Comparison of ENCODE assay signal across 16 cellular contexts in the genomic region with DNA sequence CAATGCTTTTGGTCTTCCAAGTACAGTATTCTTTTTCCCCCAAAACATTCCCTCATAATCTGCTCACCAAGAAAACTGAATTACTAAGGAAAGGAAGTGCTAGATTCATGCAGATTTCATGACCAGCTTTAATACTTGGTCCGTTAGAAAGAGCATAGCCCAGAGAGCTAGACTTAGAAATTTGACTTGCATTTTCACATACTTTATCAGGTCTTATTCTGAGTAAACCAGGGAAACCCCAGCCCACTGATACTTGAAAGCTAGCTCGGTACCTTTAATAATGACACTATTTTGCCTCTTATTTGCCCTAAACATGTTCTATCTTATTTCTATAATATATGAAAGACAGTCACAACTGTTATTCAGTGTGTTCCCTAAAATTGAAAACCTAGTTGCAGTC.
DNase-seq lines count a peak whose midpoint lies in the region; ATAC-seq, FAIRE-seq and TF ChIP-seq lines count a peak whose summit lies in the region.
"Had no signal": no experiment of that assay in that cellular context is flagged by ENCODE, and none has a peak within 500 bp of the region (broad histone marks: within the 10 kb centered on the region; RNA-seq: fewer than 3 reads in every experiment).

No MANE protein-coding gene starts in this region.

- peaks cover 0 to 10% (median 8%) of the 10 kb centered on the region in 3 donors for H3K4me1 ChIP-seq in pancreas
- H3K4me1 ChIP-seq: SJSA1 had no signal

- no peaks in the 10 kb centered on the region for H3K27me3 ChIP-seq in pancreas
- H3K27me3 ChIP-seq: BLaER1 treated with 17β-estradiol and CSF1 and Interleukin-3, amounts not matched to agents 10 nM and 100 nM; cardiac muscle cell; SJSA1 had no signal

- ATAC-seq in GM18867 (IDR thresholded peaks at IDR 0.05; ENCODE audit: unreplicated experiment) (peak; percentile 90), GM21515 (IDR thresholded peaks at IDR 0.05; ENCODE audit: unreplicated experiment) (peak; percentile 68), HG02943 (IDR thresholded peaks at IDR 0.05; ENCODE audit: low read depth, unreplicated experiment) (peak; percentile 63), HG03571 (IDR thresholded peaks at IDR 0.05; ENCODE audit: unreplicated experiment) (peak; percentile 73), pancreas (no peak)
- ATAC-seq: effector memory CD8-positive, alpha-beta T cell had no signal

- no peaks in the 10 kb centered on the region for H3K9me3 ChIP-seq in pancreas
- H3K9me3 ChIP-seq: BLaER1 treated with 17β-estradiol and CSF1 and Interleukin-3, amounts not matched to agents 10 nM and 100 nM; SJSA1 had no signal

- no peak overlapping the region for H3K27ac ChIP-seq in pancreas
- H3K27ac ChIP-seq: BLaER1 treated with 17β-estradiol and CSF1 and Interleukin-3, amounts not matched to agents 10 nM and 100 nM; cardiac muscle cell; SJSA1 had no signal

- WGBS in pancreas, 2 donors, result 95 to 96% methylated on average over 2 of the region's 2 CpGs

- no peaks in the 10 kb centered on the region for H3K36me3 ChIP-seq in pancreas
- H3K36me3 ChIP-seq: BLaER1 treated with 17β-estradiol and CSF1 and Interleukin-3, amounts not matched to agents 10 nM and 100 nM; cardiac muscle cell; SJSA1 had no signal

- CTCF ChIA-PET in activated naive CD4-positive, alpha-beta T cell treated with anti-CD3 and anti-CD28 coated beads for 36 hours (lab: Charles Lee), result interaction anchor here (0.6 kb wide), 1 partner anchor 9 kb away, joined by 3 read pairs; no protein-coding TSS in a partner anchor

- no peaks in the 10 kb centered on the region for H3K27me3 Mint-ChIP-seq in activated naive CD4-positive, alpha-beta T cell treated with anti-CD3 and anti-CD28 coated beads for 36 hours (ENCODE audit: low read depth)

- TF ChIP-seq CTCF in pancreas (IDR thresholded peaks at IDR 0.05), result no peak

- no peak overlapping the region for H3K27ac Mint-ChIP-seq in activated naive CD4-positive, alpha-beta T cell treated with anti-CD3 and anti-CD28 coated beads for 36 hours
- H3K27ac Mint-ChIP-seq: effector memory CD8-positive, alpha-beta T cell; immature natural killer cell had no signal

- intact Hi-C loops in activated naive CD4-positive, alpha-beta T cell treated with anti-CD3 and anti-CD28 coated beads for 36 hours (cut with micrococcal nuclease), result no loop called here
- intact Hi-C loops in pancreas (cut with DNase I), result no loop called here

- H3K9me3 Mint-ChIP-seq in activated naive CD4-positive, alpha-beta T cell treated with anti-CD3 and anti-CD28 coated beads for 36 hours, result no peaks in the 10 kb centered on the region
- H3K9me3 Mint-ChIP-seq: effector memory CD8-positive, alpha-beta T cell had no signal

- no peak for DNase-seq in activated naive CD4-positive, alpha-beta T cell treated with anti-CD3 and anti-CD28 coated beads for 36 hours
- DNase-seq in DMS 273 treated with DMSO at 0.1 percent for 48 hours (lab: John Stamatoyannopoulos, UW) (no peak), pancreas (no peak), NCI-H446 treated with DMSO at 0.1 percent for 48 hours (lab: John Stamatoyannopoulos, UW) (no peak)
- DNase-seq: effector memory CD8-positive, alpha-beta T cell; foreskin fibroblast; immature natural killer cell; NCI-H2171 treated with DMSO at 0.1 percent for 48 hours; occipital lobe had no signal

- no peak overlapping the region for H3K4me3 ChIP-seq in pancreas
- H3K4me3 ChIP-seq: BLaER1 treated with 17β-estradiol and CSF1 and Interleukin-3, amounts not matched to agents 10 nM and 100 nM; cardiac muscle cell; SJSA1 had no signal

- H3K36me3 Mint-ChIP-seq in activated naive CD4-positive, alpha-beta T cell treated with anti-CD3 and anti-CD28 coated beads for 36 hours (ENCODE audit: low read depth), result no peaks in the 10 kb centered on the region

- no peaks in the 10 kb centered on the region for H3K4me1 Mint-ChIP-seq in activated naive CD4-positive, alpha-beta T cell treated with anti-CD3 and anti-CD28 coated beads for 36 hours (ENCODE audit: low read depth)
- H3K4me1 Mint-ChIP-seq: immature natural killer cell had no signal

- H3K4me3 Mint-ChIP-seq in activated naive CD4-positive, alpha-beta T cell treated with anti-CD3 and anti-CD28 coated beads for 36 hours, result no peak overlapping the region
- H3K4me3 Mint-ChIP-seq: effector memory CD8-positive, alpha-beta T cell; immature natural killer cell had no signal

- no peak for FAIRE-seq in pancreas (lab: Jason Lieb, UNC)

Comparison
In these comparisons a context has a peak if more than half of its experiments do, and no peak if none do; other contexts are left out.
1. ATAC-seq: peak in GM18867 (single experiment), GM21515 (single experiment), HG02943 (single experiment) and HG03571 (single experiment); none in pancreas (0 of 4).